ENCODE assay signal across 11 cellular contexts in genomic region chr2:18883626-18884456, GRCh38.
DNase-seq lines count a peak whose midpoint lies in the region; ATAC-seq and TF ChIP-seq lines count a peak whose summit lies in the region.
"Had no signal": no experiment of that assay in that cellular context is flagged by ENCODE, and none has a peak within 500 bp of the region (broad histone marks: within the 10 kb centered on the region; RNA-seq: fewer than 3 reads in every experiment).

No MANE protein-coding gene starts in this region.

- no peak overlapping the region for H3K27ac Mint-ChIP-seq in chondrocyte (ENCODE audit: unreplicated experiment)
- H3K27ac Mint-ChIP-seq in stimulated activated naive CD8-positive, alpha-beta T cell treated with anti-CD3 and anti-CD28 coated beads, Interleukin-15, amount 100 ng/mL, for 72 hours = no peak overlapping the region
- H3K27ac Mint-ChIP-seq: activated B cell treated with CpG ODN at 0.5 μM for 24 hours, IgD-negative memory B cell had no signal

- H3K4me3 Mint-ChIP-seq in chondrocyte (ENCODE audit: unreplicated experiment) = no peak overlapping the region
- H3K4me3 Mint-ChIP-seq in stimulated activated naive CD8-positive, alpha-beta T cell treated with anti-CD3 and anti-CD28 coated beads, Interleukin-15, amount 100 ng/mL, for 72 hours = no peak overlapping the region
- H3K4me3 Mint-ChIP-seq: activated B cell treated with CpG ODN at 0.5 μM for 24 hours, IgD-negative memory B cell had no signal

- H3K9me3 Mint-ChIP-seq in chondrocyte (ENCODE audit: low read depth) = no peaks in the 10 kb centered on the region
- peaks cover 4 to 22% of the 10 kb centered on the region in 2 donors for H3K9me3 Mint-ChIP-seq in stimulated activated naive CD8-positive, alpha-beta T cell treated with anti-CD3 and anti-CD28 coated beads, Interleukin-15, amount 100 ng/mL, for 72 hours
- H3K9me3 Mint-ChIP-seq: activated B cell treated with CpG ODN at 0.5 μM for 24 hours, IgD-negative memory B cell had no signal

- H3K4me3 ChIP-seq in LNCaP clone FGC (ENCODE audit: low read depth, low read length) = no peak overlapping the region
- H3K4me3 ChIP-seq: BLaER1 had no signal

- DNase-seq in NCI-H748 (lab: John Stamatoyannopoulos, UW; ENCODE audit: unreplicated experiment) = peak; percentile 19
- DNase-seq in NCI-H748 treated with DMSO at 0.1 percent for 48 hours (lab: John Stamatoyannopoulos, UW) = no peak
- DNase-seq in LNCaP clone FGC (ENCODE audit: low read depth) = peak; percentile 53
- DNase-seq in chondrocyte (ENCODE audit: low spot score) = no peak
- peak; percentile 15 for DNase-seq in renal cortical epithelial cell (ENCODE audit: low read depth)
- DNase-seq in SKM-1 treated with dmso at 0.1 percent for 144 hours (lab: John Stamatoyannopoulos, UW; ENCODE audit: unreplicated experiment) = no peak
- no peak for DNase-seq in stimulated activated naive CD8-positive, alpha-beta T cell treated with anti-CD3 and anti-CD28 coated beads, Interleukin-15, amount 100 ng/mL, for 72 hours
- DNase-seq: activated B cell treated with CpG ODN at 0.5 μM for 24 hours had no signal

- no peak for ATAC-seq in stimulated activated naive CD8-positive, alpha-beta T cell treated with anti-CD3 and anti-CD28 coated beads, Interleukin-15, amount 100 ng/mL, for 72 hours
- ATAC-seq in GM19463 (IDR thresholded peaks at IDR 0.05; ENCODE audit: unreplicated experiment) = no peak

- H3K27me3 Mint-ChIP-seq in chondrocyte (ENCODE audit: low read depth) = no peaks in the 10 kb centered on the region
- H3K27me3 Mint-ChIP-seq in stimulated activated naive CD8-positive, alpha-beta T cell treated with anti-CD3 and anti-CD28 coated beads, Interleukin-15, amount 100 ng/mL, for 72 hours = no peaks in the 10 kb centered on the region
- H3K27me3 Mint-ChIP-seq: activated B cell treated with CpG ODN at 0.5 μM for 24 hours, IgD-negative memory B cell had no signal

- H3K36me3 Mint-ChIP-seq in chondrocyte (ENCODE audit: low read depth) = no peaks in the 10 kb centered on the region
- H3K36me3 Mint-ChIP-seq: IgD-negative memory B cell had no signal

- peak; percentile 25; the same call in 1 of the 2 replicates for TF ChIP-seq CTCF in LNCaP clone FGC (IDR thresholded peaks at IDR 0.05; ENCODE audit: control insufficient read depth, extremely low read depth, insufficient read depth)
- peak; percentile 73 for TF ChIP-seq CTCF in chondrocyte (IDR thresholded peaks at IDR 0.05)

- H3K4me1 Mint-ChIP-seq in chondrocyte (ENCODE audit: low read depth) = no peaks in the 10 kb centered on the region
- no peaks in the 10 kb centered on the region for H3K4me1 Mint-ChIP-seq in stimulated activated naive CD8-positive, alpha-beta T cell treated with anti-CD3 and anti-CD28 coated beads, Interleukin-15, amount 100 ng/mL, for 72 hours
- H3K4me1 Mint-ChIP-seq: activated B cell treated with CpG ODN at 0.5 μM for 24 hours, IgD-negative memory B cell had no signal

Comparison
In these comparisons a context has a peak if more than half of its experiments do, and no peak if none do; other contexts are left out.
1. DNase-seq: peak in NCI-H748 (single experiment), LNCaP clone FGC (single experiment) and renal cortical epithelial cell (single experiment); none in NCI-H748 treated with DMSO at 0.1 percent for 48 hours (single experiment), chondrocyte (single experiment), SKM-1 treated with dmso at 0.1 percent for 144 hours (single experiment) and stimulated activated naive CD8-positive, alpha-beta T cell treated with anti-CD3 and anti-CD28 coated beads, Interleukin-15, amount 100 ng/mL, for 72 hours (0 of 2).